In genomic region chr20:25058797-25059486, GRCh38 we compare ENCODE assay signal across 8 cellular contexts. TPM values are rescaled to one million over a fixed set of nuclear protein-coding genes. Genes with fewer than 3 reads are reported as not detected.
DNase-seq lines count a peak whose midpoint lies in the region; ATAC-seq and TF ChIP-seq lines count a peak whose summit lies in the region.

No MANE protein-coding gene starts in this region.

- no peaks in the 10 kb centered on the region for H3K9me3 Mint-ChIP-seq in CD8-positive, alpha-beta memory T cell
- no peaks in the 10 kb centered on the region for H3K9me3 Mint-ChIP-seq in naive thymus-derived CD4-positive, alpha-beta T cell

- intact Hi-C loops in naive thymus-derived CD4-positive, alpha-beta T cell (cut with micrococcal nuclease) = loop anchor here (1.0 to 10.0 kb wide), 12 partner anchors 32 to 1700 kb away; partner anchors contain the start of genes ABHD12 (in 2 of the 2), APMAP (in 2 of the 2), ENTPD6 (in 2 of the 2) and NANP (in 2 of the 2)

- ATAC-seq in naive thymus-derived CD4-positive, alpha-beta T cell = no peak
- no peak for ATAC-seq in HG03039 (IDR thresholded peaks at IDR 0.05; ENCODE audit: unreplicated experiment)
- no peak for ATAC-seq in GM18502 (IDR thresholded peaks at IDR 0.05; ENCODE audit: poor library complexity, unreplicated experiment)
- ATAC-seq in HG02938 (IDR thresholded peaks at IDR 0.05; ENCODE audit: unreplicated experiment) = no peak

- H3K4me1 ChIP-seq in CD8-positive, alpha-beta memory T cell (ENCODE audit: insufficient read depth, low read length) = peaks cover 45% of the 10 kb centered on the region
- peaks cover 30 to 37% of the 10 kb centered on the region in 2 donors for H3K4me1 ChIP-seq in naive thymus-derived CD4-positive, alpha-beta T cell (ENCODE audit: control insufficient read depth in 2 of 2, insufficient read depth in 2 of 2, low read length in 2 of 2)

- no peaks in the 10 kb centered on the region for H3K9me3 ChIP-seq in CD8-positive, alpha-beta memory T cell (ENCODE audit: low read length)
- no peaks in the 10 kb centered on the region for H3K9me3 ChIP-seq in KOPT-K1 (ENCODE audit: insufficient read depth, low read length, poor library complexity, severe bottlenecking)
- H3K9me3 ChIP-seq in naive thymus-derived CD4-positive, alpha-beta T cell (ENCODE audit: control insufficient read depth in 2 of 3, low read length in 3 of 3) = no peaks in the 10 kb centered on the region

- H3K4me3 Mint-ChIP-seq in CD8-positive, alpha-beta memory T cell = peak overlapping the region; percentile 80 to 89 (median 83)
- H3K4me3 Mint-ChIP-seq in naive thymus-derived CD4-positive, alpha-beta T cell = peak overlapping the region; percentile 75 to 88 (median 84)

- CTCF ChIA-PET in CD8-positive, alpha-beta memory T cell (lab: Charles Lee) = interaction anchor here (0.8 to 10.4 kb wide), 10 partner anchors 9 to 128 kb away, joined by 3 to 147 read pairs (median 3); no protein-coding TSS in a partner anchor
- CTCF ChIA-PET in naive thymus-derived CD4-positive, alpha-beta T cell (lab: Charles Lee) = interaction anchor here (2.0 to 4.2 kb wide), 2 partner anchors 31 to 65 kb away, joined by 8 to 39 read pairs; partner anchors contain the start of gene APMAP

- H3K27ac ChIP-seq in CD8-positive, alpha-beta memory T cell (ENCODE audit: low read depth, low read length) = peak overlapping the region; percentile 86
- peak overlapping the region; percentile 79 for H3K27ac ChIP-seq in KOPT-K1 (ENCODE audit: low read depth, low read length, poor library complexity, severe bottlenecking)
- peak overlapping the region; percentile 87 for H3K27ac ChIP-seq in naive thymus-derived CD4-positive, alpha-beta T cell (ENCODE audit: low read depth, low read length)

- peak overlapping the region; percentile 79 to 95 (median 92) for H3K27ac Mint-ChIP-seq in CD8-positive, alpha-beta memory T cell
- H3K27ac Mint-ChIP-seq in naive thymus-derived CD4-positive, alpha-beta T cell = peak overlapping the region; percentile 80 to 94 (median 88)

- peak overlapping the region; percentile 90 for H3K4me3 ChIP-seq in CD8-positive, alpha-beta memory T cell (ENCODE audit: low read length)
- H3K4me3 ChIP-seq in choroid plexus epithelial cell (ENCODE audit: low read depth, low read length) = peak overlapping the region; percentile 66
- peak overlapping the region; percentile 86 for H3K4me3 ChIP-seq in naive thymus-derived CD4-positive, alpha-beta T cell (ENCODE audit: low read length)

- peaks cover 0 to 20% (median 0%) of the 10 kb centered on the region in 3 donors for H3K36me3 Mint-ChIP-seq in CD8-positive, alpha-beta memory T cell
- H3K36me3 Mint-ChIP-seq in naive thymus-derived CD4-positive, alpha-beta T cell = peaks cover 0 to 12% (median 0%) of the 10 kb centered on the region in 5 donors

- H3K27me3 Mint-ChIP-seq in CD8-positive, alpha-beta memory T cell = peaks cover 0 to 6% of the 10 kb centered on the region in 2 donors
- peaks cover 0 to 41% (median 0%) of the 10 kb centered on the region in 5 donors for H3K27me3 Mint-ChIP-seq in naive thymus-derived CD4-positive, alpha-beta T cell

- H3K27me3 ChIP-seq in CD8-positive, alpha-beta memory T cell (ENCODE audit: insufficient read depth, low read length, poor library complexity, severe bottlenecking) = no peaks in the 10 kb centered on the region
- no peaks in the 10 kb centered on the region for H3K27me3 ChIP-seq in naive thymus-derived CD4-positive, alpha-beta T cell (ENCODE audit: control insufficient read depth in 2 of 2, insufficient read depth in 2 of 2, low read length in 2 of 2)

- no peak for TF ChIP-seq CTCF in choroid plexus epithelial cell (conservative IDR thresholded peaks at IDR 0.05; ENCODE audit: low read depth, low read length)

- H3K36me3 ChIP-seq in CD8-positive, alpha-beta memory T cell (ENCODE audit: insufficient read depth, low read length) = peaks cover 9% of the 10 kb centered on the region
- peaks cover 16% of the 10 kb centered on the region; the same call in 1 of the 2 replicates for H3K36me3 ChIP-seq in KOPT-K1 (ENCODE audit: insufficient read depth, low read length)
- H3K36me3 ChIP-seq in naive thymus-derived CD4-positive, alpha-beta T cell (ENCODE audit: control insufficient read depth in 2 of 3, insufficient read depth in 3 of 3, low read length in 3 of 3) = no peaks in the 10 kb centered on the region

- peaks cover 37 to 42% (median 38%) of the 10 kb centered on the region in 3 donors for H3K4me1 Mint-ChIP-seq in CD8-positive, alpha-beta memory T cell
- peaks cover 28 to 48% (median 37%) of the 10 kb centered on the region in 7 donors for H3K4me1 Mint-ChIP-seq in naive thymus-derived CD4-positive, alpha-beta T cell

- POLR2A ChIA-PET in CD8-positive, alpha-beta memory T cell (lab: Charles Lee) = interaction anchor here (0.9 to 2.4 kb wide), 10 partner anchors 16 to 1701 kb away, joined by 3 to 26 read pairs (median 6); partner anchors contain the start of genes APMAP, CST7, ENTPD6 and PYGB
- POLR2A ChIA-PET in naive thymus-derived CD4-positive, alpha-beta T cell (lab: Charles Lee) = interaction anchor here (0.8 to 7.3 kb wide), 10 partner anchors 10 to 249 kb away, joined by 3 to 95 read pairs (median 7); partner anchors contain the start of genes APMAP and ENTPD6

- DNase-seq in CD8-positive, alpha-beta memory T cell = peak in 1 of 5 donors; percentile 36
- DNase-seq in choroid plexus epithelial cell (ENCODE audit: low read depth) (peak; percentile 57), NCI-H446 treated with DMSO at 0.1 percent for 48 hours (lab: John Stamatoyannopoulos, UW) (no peak)
- DNase-seq in naive thymus-derived CD4-positive, alpha-beta T cell = peak in 2 of 9 donors; percentile 28 to 29

RNA-seq across cellular contexts. Expression of gene ACSS1, which starts 1.0 kb away (rescaled TPM):
- total RNA-seq in CD8-positive, alpha-beta memory T cell = 10 to 100 TPM; 24.5 to 24.8 TPM
- polyA plus RNA-seq in CD8-positive, alpha-beta memory T cell = 59.6 TPM
- total RNA-seq in naive thymus-derived CD4-positive, alpha-beta T cell = 10 to 100 TPM; 33.1 to 51.7 (median 38.4) TPM
- 10 to 100 TPM; 39.7 to 44.7 TPM for polyA plus RNA-seq in naive thymus-derived CD4-positive, alpha-beta T cell

RNA-seq across cellular contexts. Expression of gene VSX1, which starts 23.0 kb away (rescaled TPM):
- not detected for total RNA-seq in CD8-positive, alpha-beta memory T cell
- not detected for polyA plus RNA-seq in CD8-positive, alpha-beta memory T cell
- total RNA-seq in naive thymus-derived CD4-positive, alpha-beta T cell = not detected
- polyA plus RNA-seq in naive thymus-derived CD4-positive, alpha-beta T cell = not detected
